In genomic region chr13:63086286-63086685, GRCh38 we compare ENCODE assay signal across 22 cellular contexts.
DNase-seq lines count a peak whose midpoint lies in the region; ATAC-seq and TF ChIP-seq lines count a peak whose summit lies in the region.
"Had no signal": no experiment of that assay in that cellular context is flagged by ENCODE, and none has a peak within 500 bp of the region (broad histone marks: within the 10 kb centered on the region; RNA-seq: fewer than 3 reads in every experiment).

No MANE protein-coding gene starts in this region.

- TF ChIP-seq CTCF in DND-41 (IDR thresholded peaks at IDR 0.05; ENCODE audit: borderline replicate concordance, extremely low read depth, low read length, poor library complexity, severe bottlenecking) = no peak

- H2BK120ac ChIP-seq in neuronal stem cell (ENCODE audit: low read depth, low read length) = no peak overlapping the region

- H2BK5ac ChIP-seq in neuronal stem cell (ENCODE audit: low read length) = no peak overlapping the region

- no peak overlapping the region for H3K14ac ChIP-seq in neuronal stem cell (ENCODE audit: low read length)

- no peak overlapping the region for H2AK5ac ChIP-seq in neuronal stem cell (ENCODE audit: low read depth, low read length)

- H3K27me3 ChIP-seq in DND-41 (ENCODE audit: insufficient read depth, low read length, poor library complexity) (no peaks in the 10 kb centered on the region), neuronal stem cell (ENCODE audit: control insufficient read depth in 3 of 3, insufficient read depth in 3 of 3, low read depth in 1 of 3, low read length in 3 of 3) (no peaks in the 10 kb centered on the region), right cardiac atrium (ENCODE audit: control insufficient read depth, insufficient read depth) (no peaks in the 10 kb centered on the region)

- no peak overlapping the region for H2BK15ac ChIP-seq in neuronal stem cell (ENCODE audit: low read length)

- H3K9me3 ChIP-seq in DND-41 (ENCODE audit: insufficient read depth, low read length, severe bottlenecking) = peaks cover 4% of the 10 kb centered on the region
- H3K9me3 ChIP-seq in neuronal stem cell (replicated peaks in 1 of 2; ENCODE audit: control insufficient read depth in 2 of 2, insufficient read depth in 1 of 2, low read depth in 1 of 2, low read length in 2 of 2) = no peaks in the 10 kb centered on the region
- no peaks in the 10 kb centered on the region for H3K9me3 ChIP-seq in right cardiac atrium (ENCODE audit: control insufficient read depth, low read length)

- DNase-seq in DND-41 = no peak
- peak; percentile 81 for DNase-seq in OCI-M1 (lab: John Stamatoyannopoulos, UW)
- DNase-seq in neuronal stem cell (ENCODE audit: low spot score) = no peak
- no peak for DNase-seq in right cardiac atrium
- DNase-seq in NCI-H748 treated with DMSO at 0.1 percent for 48 hours (lab: John Stamatoyannopoulos, UW) = no peak
- DNase-seq: DMS53, EL, GF-D8, H7, MV-4-11, NCI-H1105 treated with DMSO at 0.1 percent for 48 hours, NCI-H2029 treated with DMSO at 0.1 percent for 48 hours, NCI-H2171, NCI-H345, NCI-H524, NCI-H82, PC-3, RPMI8226, SHP77, SW 1271 had no signal

- no peak for ATAC-seq in DND-41 (ENCODE audit: insufficient read depth, low read depth)
- ATAC-seq in HG02610 (IDR thresholded peaks at IDR 0.05; ENCODE audit: unreplicated experiment) = peak; percentile 80
- no peak for ATAC-seq in right cardiac atrium
- no peak for ATAC-seq in HG02759 (IDR thresholded peaks at IDR 0.05; ENCODE audit: unreplicated experiment)
- ATAC-seq: PC-3 had no signal

- H3K9ac ChIP-seq in DND-41 (ENCODE audit: low read depth, low read length) (no peak overlapping the region), neuronal stem cell (ENCODE audit: low read depth, low read length, poor library complexity) (no peak overlapping the region)

- no peak overlapping the region for H3K23ac ChIP-seq in neuronal stem cell (ENCODE audit: low read depth, low read length, poor library complexity)

- no peak overlapping the region for H2BK12ac ChIP-seq in neuronal stem cell (ENCODE audit: low read length)

- no peaks in the 10 kb centered on the region for H3K79me1 ChIP-seq in neuronal stem cell (ENCODE audit: low read depth, low read length)

- peak overlapping the region; percentile 33; the same call in 1 of the 2 replicates for H2AFZ ChIP-seq in DND-41 (ENCODE audit: low read depth, low read length)
- H2AFZ ChIP-seq in neuronal stem cell (ENCODE audit: low read length) = peak overlapping the region; percentile 38

- no peak overlapping the region for H4K8ac ChIP-seq in neuronal stem cell (ENCODE audit: low read depth, low read length)

- no peak overlapping the region for H3K4me3 ChIP-seq in DND-41 (ENCODE audit: low read depth in 1 of 2, low read length in 2 of 2)
- H3K4me3 ChIP-seq in neuronal stem cell (ENCODE audit: low read length in 2 of 2) = no peak overlapping the region
- no peak overlapping the region for H3K4me3 ChIP-seq in right cardiac atrium (ENCODE audit: low read length)

- intact Hi-C loops in right cardiac atrium (cut with DNase I) = no loop called here

- H3K18ac ChIP-seq in neuronal stem cell (ENCODE audit: low read length) = no peak overlapping the region

- no peaks in the 10 kb centered on the region for H3K79me2 ChIP-seq in DND-41 (ENCODE audit: insufficient read depth, low read length)

- H3K4ac ChIP-seq in neuronal stem cell (ENCODE audit: low read length) = no peak overlapping the region

- no peak overlapping the region for H4K91ac ChIP-seq in neuronal stem cell (ENCODE audit: low read depth, low read length, poor library complexity)

- H3K4me2 ChIP-seq in DND-41 (ENCODE audit: insufficient read depth, low read length) (no peak overlapping the region), neuronal stem cell (ENCODE audit: insufficient read depth, low read length, poor library complexity, severe bottlenecking) (no peak overlapping the region)

- WGBS in neuronal stem cell (ENCODE audit: extremely low coverage in 2 of 2, insufficient read length in 2 of 2, insufficient replicate concordance in 1 of 2), 2 donors = no CpG with 5 or more reads among the region's 5 CpGs
- WGBS in right cardiac atrium = 74% methylated on average over 5 of the region's 5 CpGs

- H3K27ac ChIP-seq in DND-41 (ENCODE audit: low read length) (no peak overlapping the region), neuronal stem cell (replicated peaks; ENCODE audit: low read length) (no peak overlapping the region), right cardiac atrium (ENCODE audit: low read length) (no peak overlapping the region)

- no peaks in the 10 kb centered on the region for H4K20me1 ChIP-seq in DND-41 (ENCODE audit: insufficient read depth, low read length)

- H3K4me1 ChIP-seq in DND-41 (ENCODE audit: insufficient read depth, low read length) = no peaks in the 10 kb centered on the region
- H3K4me1 ChIP-seq in neuronal stem cell (ENCODE audit: control insufficient read depth in 2 of 2, insufficient read depth in 1 of 2, low read depth in 1 of 2, low read length in 2 of 2) = no peaks in the 10 kb centered on the region
- no peaks in the 10 kb centered on the region for H3K4me1 ChIP-seq in right cardiac atrium (ENCODE audit: control insufficient read depth, insufficient read depth, low read length)

- H3K36me3 ChIP-seq in DND-41 (ENCODE audit: insufficient read depth, low read length) (no peaks in the 10 kb centered on the region), neuronal stem cell (replicated peaks in 1 of 2; ENCODE audit: control insufficient read depth in 2 of 2, insufficient read depth in 2 of 2, low read length in 2 of 2) (no peaks in the 10 kb centered on the region)
